ENCODE assay signal across 18 cellular contexts in the genomic region with DNA sequence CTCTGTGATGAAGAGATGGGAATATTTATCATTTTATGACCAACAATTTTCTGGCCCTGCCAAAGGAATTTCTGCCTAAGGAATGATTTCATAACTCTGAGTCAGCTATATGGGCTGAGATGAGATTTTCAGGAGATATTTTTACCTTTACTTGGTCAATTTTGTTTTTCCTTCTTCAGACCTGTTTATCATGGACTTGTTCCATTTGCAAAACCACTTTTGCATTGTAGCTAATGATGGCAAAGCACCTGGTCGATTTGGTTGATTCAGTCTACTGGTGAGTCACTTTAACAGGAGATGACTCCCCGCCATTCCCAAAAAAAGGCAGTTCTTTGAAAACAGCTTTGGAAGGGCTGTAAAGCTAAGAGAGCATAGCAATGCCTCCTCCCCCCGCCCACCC. TPM values are rescaled to one million over a fixed set of nuclear protein-coding genes. Genes with fewer than 3 reads are reported as not detected.
DNase-seq lines count a peak whose midpoint lies in the region; FAIRE-seq and TF ChIP-seq lines count a peak whose summit lies in the region.
"Had no signal": no experiment of that assay in that cellular context is flagged by ENCODE, and none has a peak within 500 bp of the region (broad histone marks: within the 10 kb centered on the region; RNA-seq: fewer than 3 reads in every experiment).

No MANE protein-coding gene starts in this region.

- H3K27me3 ChIP-seq in adipocyte (replicated peaks; ENCODE audit: control insufficient read depth, insufficient read depth, low read length), result peaks cover 28% of the 10 kb centered on the region
- no peaks in the 10 kb centered on the region for H3K27me3 ChIP-seq in bronchial epithelial cell (ENCODE audit: control insufficient read depth, insufficient read depth, low read length)
- H3K27me3 ChIP-seq: BLaER1 treated with 17β-estradiol and CSF1 and Interleukin-3, amounts not matched to agents 10 nM and 100 nM had no signal

- no peak for FAIRE-seq in bronchial epithelial cell (lab: Jason Lieb, UNC)
- FAIRE-seq: GM18507, HepG2, HTR-8/SVneo had no signal

- H3K4me1 ChIP-seq in adipocyte (ENCODE audit: control insufficient read depth, insufficient read depth, low read length), result no peaks in the 10 kb centered on the region
- H3K4me1 ChIP-seq: BLaER1 treated with 17β-estradiol and CSF1 and Interleukin-3, amounts not matched to agents 10 nM and 100 nM had no signal

- DNase-seq in HS-27A (ENCODE audit: low read depth) (peak; percentile 19), adipocyte (ENCODE audit: low read depth) (peak; percentile 22), bronchial epithelial cell (ENCODE audit: low read depth) (peak; percentile 0), iris pigment epithelial cell (ENCODE audit: low read depth) (peak; percentile 6), NOMO-1 (lab: John Stamatoyannopoulos, UW; ENCODE audit: unreplicated experiment in 2 of 2) (no peak), SKM-1 (lab: John Stamatoyannopoulos, UW; ENCODE audit: unreplicated experiment) (no peak), cerebellum (ENCODE audit: low spot score) (no peak), NCI-H1436 (lab: John Stamatoyannopoulos, UW) (no peak)
- DNase-seq: ACHN; CD4-positive, CD25-positive, alpha-beta regulatory T cell; DMS53; GM23248; H7 had no signal

- H3K4me3 ChIP-seq in adipocyte (ENCODE audit: low read length), result no peak overlapping the region
- H3K4me3 ChIP-seq in bronchial epithelial cell (ENCODE audit: low read depth, low read length), result no peak overlapping the region
- H3K4me3 ChIP-seq: BLaER1 treated with 17β-estradiol and CSF1 and Interleukin-3, amounts not matched to agents 10 nM and 100 nM; GM23248 had no signal

- TF ChIP-seq CTCF in bronchial epithelial cell (IDR thresholded peaks at IDR 0.05; ENCODE audit: insufficient read depth, low read length, severe bottlenecking), result no peak

- H3K36me3 ChIP-seq in adipocyte (ENCODE audit: control insufficient read depth, insufficient read depth, low read length, severe bottlenecking), result no peaks in the 10 kb centered on the region
- H3K36me3 ChIP-seq in bronchial epithelial cell (ENCODE audit: control insufficient read depth, insufficient read depth, low read length), result no peaks in the 10 kb centered on the region
- H3K36me3 ChIP-seq: BLaER1 treated with 17β-estradiol and CSF1 and Interleukin-3, amounts not matched to agents 10 nM and 100 nM had no signal

- peaks cover 7% of the 10 kb centered on the region for H3K9me3 ChIP-seq in adipocyte (ENCODE audit: control insufficient read depth, low read length)
- H3K9me3 ChIP-seq: BLaER1 treated with 17β-estradiol and CSF1 and Interleukin-3, amounts not matched to agents 10 nM and 100 nM had no signal

- H3K9ac ChIP-seq in adipocyte (ENCODE audit: low read length), result no peak overlapping the region
- H3K9ac ChIP-seq: BLaER1 treated with 17β-estradiol and CSF1 and Interleukin-3, amounts not matched to agents 10 nM and 100 nM; GM23248 had no signal

RNA-seq across cellular contexts. Expression of a gene that starts 53.3 kb away (rescaled TPM):
- total RNA-seq in bronchial epithelial cell (not detected in 2 replicates), cerebellum (not detected)
- total RNA-seq: A172; CD4-positive, CD25-positive, alpha-beta regulatory T cell; GM23248; H7; HepG2 had no signal

Comparison
In these comparisons a context has a peak if more than half of its experiments do, and no peak if none do; other contexts are left out.
1. DNase-seq: peak in HS-27A (single experiment), adipocyte (single experiment), bronchial epithelial cell (single experiment) and iris pigment epithelial cell (single experiment); none in NOMO-1 (0 of 2), SKM-1 (single experiment), cerebellum (single experiment) and NCI-H1436 (single experiment).